ENCODE assay signal across 24 cellular contexts in the genomic region with DNA sequence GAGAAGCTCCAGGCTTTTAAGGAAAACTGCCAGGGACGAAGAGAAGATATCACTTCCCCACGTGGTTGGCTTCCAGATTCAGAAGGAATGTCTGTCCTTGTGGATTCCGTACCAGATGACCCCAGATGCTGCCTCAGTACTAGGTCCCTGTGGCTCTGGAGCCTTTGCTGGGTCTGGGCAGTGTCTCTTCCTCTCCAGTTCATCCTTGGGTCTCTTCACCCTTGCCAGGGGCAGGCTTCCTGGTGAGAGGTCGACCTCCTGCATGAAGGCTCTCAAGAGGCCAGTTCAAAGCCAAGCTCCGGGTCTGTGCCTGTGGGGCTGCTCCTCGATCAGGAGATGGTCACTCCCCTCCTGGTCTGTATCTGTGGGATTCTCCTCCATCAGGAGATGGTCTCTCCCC.
A peak's percentile ranks its signal among the peaks of the same experiment; 100 is the strongest.
DNase-seq lines count a peak whose midpoint lies in the region; ATAC-seq and TF ChIP-seq lines count a peak whose summit lies in the region.
"Had no signal": no experiment of that assay in that cellular context is flagged by ENCODE, and none has a peak within 500 bp of the region (broad histone marks: within the 10 kb centered on the region; RNA-seq: fewer than 3 reads in every experiment).

No MANE protein-coding gene starts in this region.

- no peak overlapping the region for H2AFZ ChIP-seq in osteoblast (ENCODE audit: low read length)

- no peak overlapping the region for H3K27ac Mint-ChIP-seq in activated T-cell treated with anti-CD3 and anti-CD28 coated beads, Interleukin-2, amount 50 U/mL, for 24 hours
- H3K27ac Mint-ChIP-seq in T-helper 2 cell treated with Interferon-gamma antibody and Interleukin-4, amounts not matched to agents 5 μg/mL and 100 μg/mL, for 36 hours, result no peak overlapping the region
- H3K27ac Mint-ChIP-seq: CD14-positive monocyte; CD4-positive, alpha-beta T cell; CD8-positive, alpha-beta memory T cell had no signal

- H3K4me3 ChIP-seq in osteoblast (ENCODE audit: insufficient read depth, low read length), result no peak overlapping the region
- H3K4me3 ChIP-seq: A549; BLaER1 treated with 17β-estradiol and CSF1 and Interleukin-3, amounts not matched to agents 10 nM and 100 nM; GM12878 had no signal

- no peak overlapping the region for H3K4me2 ChIP-seq in osteoblast (ENCODE audit: insufficient read depth, low read length)
- H3K4me2 ChIP-seq: A549; BLaER1 treated with 17β-estradiol and CSF1 and Interleukin-3, amounts not matched to agents 10 nM and 100 nM had no signal

- H3K27me3 Mint-ChIP-seq in activated T-cell treated with anti-CD3 and anti-CD28 coated beads, Interleukin-2, amount 50 U/mL, for 24 hours, result peaks cover 10% of the 10 kb centered on the region
- H3K27me3 Mint-ChIP-seq in T-helper 2 cell treated with Interferon-gamma antibody and Interleukin-4, amounts not matched to agents 5 μg/mL and 100 μg/mL, for 36 hours (ENCODE audit: low read depth), result no peaks in the 10 kb centered on the region

- no peaks in the 10 kb centered on the region for H3K4me1 Mint-ChIP-seq in activated T-cell treated with anti-CD3 and anti-CD28 coated beads, Interleukin-2, amount 50 U/mL, for 24 hours (ENCODE audit: low read depth)
- no peaks in the 10 kb centered on the region for H3K4me1 Mint-ChIP-seq in T-helper 2 cell treated with Interferon-gamma antibody and Interleukin-4, amounts not matched to agents 5 μg/mL and 100 μg/mL, for 36 hours (ENCODE audit: low read depth)
- H3K4me1 Mint-ChIP-seq: CD14-positive monocyte; CD8-positive, alpha-beta memory T cell had no signal

- H3K4me3 Mint-ChIP-seq in activated T-cell treated with anti-CD3 and anti-CD28 coated beads, Interleukin-2, amount 50 U/mL, for 24 hours, result no peak overlapping the region
- H3K4me3 Mint-ChIP-seq in T-helper 2 cell treated with Interferon-gamma antibody and Interleukin-4, amounts not matched to agents 5 μg/mL and 100 μg/mL, for 36 hours, result no peak overlapping the region
- H3K4me3 Mint-ChIP-seq: CD14-positive monocyte; CD4-positive, alpha-beta T cell; CD8-positive, alpha-beta memory T cell had no signal

- no peak for TF ChIP-seq CTCF in osteoblast (IDR thresholded peaks at IDR 0.05; ENCODE audit: extremely low read depth, low read depth, low read length)

- no peaks in the 10 kb centered on the region for H3K36me3 ChIP-seq in osteoblast (ENCODE audit: insufficient read depth, low read length)
- H3K36me3 ChIP-seq: BE2C; BLaER1 treated with 17β-estradiol and CSF1 and Interleukin-3, amounts not matched to agents 10 nM and 100 nM had no signal

- peak; percentile 9 for DNase-seq in activated T-cell treated with anti-CD3 and anti-CD28 coated beads, Interleukin-2, amount 50 U/mL, for 24 hours
- DNase-seq in activated T-cell treated with anti-CD3 and anti-CD28 coated beads for 4 hours, result no peak
- DNase-seq in islet precursor cell, result peak; percentile 17
- DNase-seq in osteoblast (ENCODE audit: insufficient read length, low spot score, missing footprints), result peak; percentile 66
- peak; percentile 33 for DNase-seq in ureter (ENCODE audit: low spot score)
- no peak for DNase-seq in NCI-H146 (lab: John Stamatoyannopoulos, UW)
- no peak for DNase-seq in T-helper 2 cell treated with Interferon-gamma antibody and Interleukin-4, amounts not matched to agents 5 μg/mL and 100 μg/mL, for 36 hours (ENCODE audit: low spot score)
- DNase-seq: 8988T; ACHN; AML-193; BE2C; CD4-positive, alpha-beta T cell; CD8-positive, alpha-beta memory T cell; DMS 273 treated with DMSO at 0.1 percent for 48 hours; DMS79; EL; GDM1; GOT3; HCEC 1CT had no signal

- no peak for ATAC-seq in esophagus mucosa
- ATAC-seq: A549, GM12878 had no signal

- H3K9me3 ChIP-seq in osteoblast (ENCODE audit: low read depth, low read length), result peaks cover 2% of the 10 kb centered on the region
- H3K9me3 ChIP-seq: A549; BE2C; BLaER1 treated with 17β-estradiol and CSF1 and Interleukin-3, amounts not matched to agents 10 nM and 100 nM had no signal

- H4K20me1 ChIP-seq in osteoblast (ENCODE audit: insufficient read depth, low read length), result no peaks in the 10 kb centered on the region

- no peaks in the 10 kb centered on the region for H3K4me1 ChIP-seq in osteoblast (ENCODE audit: insufficient read depth, low read length)
- H3K4me1 ChIP-seq: A549; BE2C; BLaER1 treated with 17β-estradiol and CSF1 and Interleukin-3, amounts not matched to agents 10 nM and 100 nM had no signal

- no peak overlapping the region for H3K27ac ChIP-seq in osteoblast (ENCODE audit: low read depth, low read length)
- H3K27ac ChIP-seq: A549; BLaER1 treated with 17β-estradiol and CSF1 and Interleukin-3, amounts not matched to agents 10 nM and 100 nM had no signal

- H3K27me3 ChIP-seq in osteoblast (ENCODE audit: insufficient read depth, low read length), result no peaks in the 10 kb centered on the region
- H3K27me3 ChIP-seq: BLaER1 treated with 17β-estradiol and CSF1 and Interleukin-3, amounts not matched to agents 10 nM and 100 nM had no signal

- H3K79me2 ChIP-seq in osteoblast (ENCODE audit: insufficient read depth, low read length), result no peaks in the 10 kb centered on the region

- no peaks in the 10 kb centered on the region for H3K36me3 Mint-ChIP-seq in activated T-cell treated with anti-CD3 and anti-CD28 coated beads, Interleukin-2, amount 50 U/mL, for 24 hours (ENCODE audit: low read depth)
- H3K36me3 Mint-ChIP-seq in T-helper 2 cell treated with Interferon-gamma antibody and Interleukin-4, amounts not matched to agents 5 μg/mL and 100 μg/mL, for 36 hours (ENCODE audit: low read depth), result no peaks in the 10 kb centered on the region
- H3K36me3 Mint-ChIP-seq: CD14-positive monocyte; CD8-positive, alpha-beta memory T cell had no signal

- no peaks in the 10 kb centered on the region for H3K9me3 Mint-ChIP-seq in activated T-cell treated with anti-CD3 and anti-CD28 coated beads, Interleukin-2, amount 50 U/mL, for 24 hours
- no peaks in the 10 kb centered on the region for H3K9me3 Mint-ChIP-seq in T-helper 2 cell treated with Interferon-gamma antibody and Interleukin-4, amounts not matched to agents 5 μg/mL and 100 μg/mL, for 36 hours
- H3K9me3 Mint-ChIP-seq: CD14-positive monocyte; CD4-positive, alpha-beta T cell; CD8-positive, alpha-beta memory T cell had no signal

Comparison
In these comparisons a context has a peak if more than half of its experiments do, and no peak if none do; other contexts are left out.
1. DNase-seq: peak in activated T-cell treated with anti-CD3 and anti-CD28 coated beads, Interleukin-2, amount 50 U/mL, for 24 hours (single experiment), islet precursor cell (single experiment), osteoblast (single experiment) and ureter (single experiment); none in activated T-cell treated with anti-CD3 and anti-CD28 coated beads for 4 hours (single experiment), NCI-H146 (single experiment) and T-helper 2 cell treated with Interferon-gamma antibody and Interleukin-4, amounts not matched to agents 5 μg/mL and 100 μg/mL, for 36 hours (single experiment).